Comparison of ENCODE assay signal across 8 cellular contexts in genomic region chr16:69762843-69763556, GRCh38. TPM values are rescaled to one million over a fixed set of nuclear protein-coding genes. Genes with fewer than 3 reads are reported as not detected.
DNase-seq lines count a peak whose midpoint lies in the region; ATAC-seq, FAIRE-seq and TF ChIP-seq lines count a peak whose summit lies in the region.

No MANE protein-coding gene starts in this region.

- H3K4me1 Mint-ChIP-seq in CD8-positive, alpha-beta T cell (ENCODE audit: low read depth): peaks cover 39% of the 10 kb centered on the region

- peaks cover 12% of the 10 kb centered on the region for H3K79me1 ChIP-seq in mesendoderm (ENCODE audit: low read length)

- H3K4me3 Mint-ChIP-seq in CD8-positive, alpha-beta T cell: peak overlapping the region; percentile 80

- no peaks in the 10 kb centered on the region for H3K27me3 ChIP-seq in CD8-positive, alpha-beta T cell (ENCODE audit: insufficient read depth, low read length)
- H3K27me3 ChIP-seq in duodenal mucosa (ENCODE audit: control insufficient read depth in 1 of 2, insufficient read depth in 2 of 2, low read length in 2 of 2) (no peaks in the 10 kb centered on the region), mesendoderm (ENCODE audit: insufficient read depth, low read length, poor library complexity) (no peaks in the 10 kb centered on the region), vagina (no peaks in the 10 kb centered on the region)

- H3K27me3 Mint-ChIP-seq in CD8-positive, alpha-beta T cell (ENCODE audit: low read depth): no peaks in the 10 kb centered on the region

- peak overlapping the region; percentile 65 for H4K8ac ChIP-seq in mesendoderm (ENCODE audit: low read depth, low read length)

- peak overlapping the region; percentile 84 for H3K4me2 ChIP-seq in mesendoderm (ENCODE audit: low read length)

- no peak overlapping the region for H2AK5ac ChIP-seq in mesendoderm (ENCODE audit: low read length)

- H3K9ac ChIP-seq in duodenal mucosa (ENCODE audit: low read depth in 1 of 2, low read length in 2 of 2) (peak overlapping the region; percentile 79 to 99), mesendoderm (ENCODE audit: low read length) (peak overlapping the region; percentile 99)

- POLR2A ChIA-PET in CD8-positive, alpha-beta T cell (lab: Charles Lee): interaction anchor here (0.6 to 2.4 kb wide), 4 partner anchors 8 to 629 kb away, joined by 3 to 18 read pairs (median 10); partner anchors contain the start of genes NOB1 and NQO1

- peak overlapping the region; percentile 88 for H3K27ac Mint-ChIP-seq in CD8-positive, alpha-beta T cell

- TF ChIP-seq POLR2A in vagina (IDR thresholded peaks at IDR 0.05): no peak

- peak overlapping the region; percentile 78 for H2BK5ac ChIP-seq in mesendoderm (ENCODE audit: low read length)

- DNase-seq in CD8-positive, alpha-beta T cell: peak in 1 of 7 experiments; percentile 31
- DNase-seq in HCEC 1CT (peak; percentile 15), RCC 7860 (ENCODE audit: low spot score) (peak; percentile 25), mesendoderm (peak; percentile 44), vagina (ENCODE audit: extremely low spot score in 2 of 2) (no peak), NCI-H2029 (lab: John Stamatoyannopoulos, UW) (no peak)

- H3K18ac ChIP-seq in mesendoderm (ENCODE audit: low read length): peak overlapping the region; percentile 52

- WGBS in mesendoderm (ENCODE audit: extremely low coverage, insufficient coverage, low lambda C conversion rate): no CpG with 5 or more reads among the region's 13 CpGs

- peak overlapping the region; percentile 99 for H3K56ac ChIP-seq in mesendoderm (ENCODE audit: low read length)

- TF ChIP-seq CTCF in CD8-positive, alpha-beta T cell (IDR thresholded peaks at IDR 0.05): no peak
- no peak for TF ChIP-seq CTCF in vagina (IDR thresholded peaks at IDR 0.05)

- CTCF ChIA-PET in CD8-positive, alpha-beta T cell (lab: Charles Lee): interaction anchor here (1.1 to 2.2 kb wide), 3 partner anchors 8 to 54 kb away, joined by 3 to 9 read pairs (median 4); partner anchors contain the start of gene NOB1

- peak overlapping the region; percentile 99 for H3K27ac ChIP-seq in CD8-positive, alpha-beta T cell (ENCODE audit: low read depth, low read length)
- H3K27ac ChIP-seq in duodenal mucosa (ENCODE audit: low read depth, low read length) (peak overlapping the region; percentile 88), mesendoderm (ENCODE audit: low read depth, low read length) (peak overlapping the region; percentile 94), vagina (peak overlapping the region; percentile 81)

- peaks cover 5% of the 10 kb centered on the region for H3K36me3 Mint-ChIP-seq in CD8-positive, alpha-beta T cell

- H3K9me3 Mint-ChIP-seq in CD8-positive, alpha-beta T cell: no peaks in the 10 kb centered on the region

- peak overlapping the region; percentile 81 for H3K4ac ChIP-seq in mesendoderm (ENCODE audit: low read depth, low read length)

- no peak overlapping the region for H2BK15ac ChIP-seq in mesendoderm (replicated peaks; ENCODE audit: low read depth)

- peaks cover 12% of the 10 kb centered on the region for H3K79me2 ChIP-seq in mesendoderm (ENCODE audit: control insufficient read depth, insufficient read depth, low read length)

- ATAC-seq in CD8-positive, alpha-beta T cell: peak; percentile 51
- ATAC-seq in HG03442 (IDR thresholded peaks at IDR 0.05; ENCODE audit: unreplicated experiment): no peak

- H3K9me3 ChIP-seq in CD8-positive, alpha-beta T cell (ENCODE audit: low read length): no peaks in the 10 kb centered on the region
- H3K9me3 ChIP-seq in duodenal mucosa (ENCODE audit: control insufficient read depth in 1 of 2, low read length in 2 of 2) (no peaks in the 10 kb centered on the region), vagina (no peaks in the 10 kb centered on the region)

- peak overlapping the region; percentile 100 for H3K4me3 ChIP-seq in CD8-positive, alpha-beta T cell (ENCODE audit: low read depth, low read length)
- peak overlapping the region; percentile 99 for H3K4me3 ChIP-seq in duodenal mucosa (ENCODE audit: low read depth in 1 of 2, low read length in 2 of 2)
- peak overlapping the region; percentile 98 for H3K4me3 ChIP-seq in mesendoderm (ENCODE audit: low read length)
- peak overlapping the region; percentile 81 to 98 for H3K4me3 ChIP-seq in vagina

- no peak for FAIRE-seq in RCC 7860 (lab: Jason Lieb, UNC)

- intact Hi-C loops in CD8-positive, alpha-beta T cell (cut with DNase I, micrococcal nuclease): loop anchor here (1.0 to 5.0 kb wide), 5 partner anchors 9 to 630 kb away; partner anchors contain the start of genes CHTF8 (in 1 of the 2), NFAT5 (in 1 of the 2), NOB1 (in 1 of the 2) and TERF2 (in 1 of the 2)
- intact Hi-C loops in vagina (cut with DNase I): no loop called here

- no peak overlapping the region for H2BK120ac ChIP-seq in mesendoderm (ENCODE audit: low read depth, low read length)

- peaks cover 17% of the 10 kb centered on the region for H3K4me1 ChIP-seq in CD8-positive, alpha-beta T cell (ENCODE audit: insufficient read depth, low read length)
- H3K4me1 ChIP-seq in duodenal mucosa (ENCODE audit: control insufficient read depth in 1 of 2, insufficient read depth in 2 of 2, low read length in 2 of 2): peaks cover 17 to 23% of the 10 kb centered on the region in 2 donors
- H3K4me1 ChIP-seq in mesendoderm (ENCODE audit: control insufficient read depth, low read depth, low read length): peaks cover 2% of the 10 kb centered on the region
- H3K4me1 ChIP-seq in vagina: peaks cover 9% of the 10 kb centered on the region

- H3K36me3 ChIP-seq in CD8-positive, alpha-beta T cell (ENCODE audit: insufficient read depth, low read length): no peaks in the 10 kb centered on the region
- H3K36me3 ChIP-seq in duodenal mucosa (ENCODE audit: control insufficient read depth in 1 of 2, insufficient read depth in 2 of 2, low read length in 2 of 2) (no peaks in the 10 kb centered on the region), mesendoderm (ENCODE audit: control insufficient read depth, insufficient read depth, low read length) (no peaks in the 10 kb centered on the region), vagina (no peaks in the 10 kb centered on the region)

- no peak overlapping the region for H4K5ac ChIP-seq in mesendoderm (ENCODE audit: low read length)

- peak overlapping the region; percentile 80 for H3K23ac ChIP-seq in mesendoderm (ENCODE audit: low read length)

RNA-seq across cellular contexts. Expression of gene WWP2, which starts 0.9 kb away (rescaled TPM):
- 10 to 100 TPM; 36.7 to 36.9 TPM for total RNA-seq in CD8-positive, alpha-beta T cell
- polyA plus RNA-seq in mesendoderm (2013, experiment 1 of 2): 21.3 TPM
- polyA plus RNA-seq in mesendoderm (2013, experiment 2 of 2): 21.9 TPM
- total RNA-seq in vagina: 26.0 TPM

RNA-seq across cellular contexts. Expression of gene NOB1, which starts 8.3 kb away (rescaled TPM):
- total RNA-seq in CD8-positive, alpha-beta T cell: 10 to 100 TPM; 46.4 to 48.0 TPM
- 89.9 TPM for polyA plus RNA-seq in mesendoderm (2013, experiment 1 of 2)
- 90.7 TPM for polyA plus RNA-seq in mesendoderm (2013, experiment 2 of 2)
- 67.0 TPM for total RNA-seq in vagina

RNA-seq across cellular contexts. Expression of gene NQO1, which starts 36.6 kb away (rescaled TPM):
- total RNA-seq in CD8-positive, alpha-beta T cell: under 1 TPM; 0.27 to 0.28 TPM
- 95.1 TPM for polyA plus RNA-seq in mesendoderm (2013, experiment 1 of 2)
- 96.0 TPM for polyA plus RNA-seq in mesendoderm (2013, experiment 2 of 2)
- 84.5 TPM for total RNA-seq in vagina

Comparison
In these comparisons a context has a peak if more than half of its experiments do, and no peak if none do; other contexts are left out.
1. DNase-seq: peak in HCEC 1CT (single experiment), RCC 7860 (single experiment) and mesendoderm (single experiment); none in vagina (0 of 2) and NCI-H2029 (single experiment).
2. RNA of gene NQO1, which starts 36.6 kb away (total RNA-seq): 84.5 TPM in vagina (single experiment); 0.27 to 0.28 TPM in CD8-positive, alpha-beta T cell; every median in the first group is over 10 times any median in the second.
3. Peak in every context shown above with its lines, with median percentiles within 50 percentile points of each other: H3K27ac ChIP-seq and H3K4me3 ChIP-seq.